In the genomic region with DNA sequence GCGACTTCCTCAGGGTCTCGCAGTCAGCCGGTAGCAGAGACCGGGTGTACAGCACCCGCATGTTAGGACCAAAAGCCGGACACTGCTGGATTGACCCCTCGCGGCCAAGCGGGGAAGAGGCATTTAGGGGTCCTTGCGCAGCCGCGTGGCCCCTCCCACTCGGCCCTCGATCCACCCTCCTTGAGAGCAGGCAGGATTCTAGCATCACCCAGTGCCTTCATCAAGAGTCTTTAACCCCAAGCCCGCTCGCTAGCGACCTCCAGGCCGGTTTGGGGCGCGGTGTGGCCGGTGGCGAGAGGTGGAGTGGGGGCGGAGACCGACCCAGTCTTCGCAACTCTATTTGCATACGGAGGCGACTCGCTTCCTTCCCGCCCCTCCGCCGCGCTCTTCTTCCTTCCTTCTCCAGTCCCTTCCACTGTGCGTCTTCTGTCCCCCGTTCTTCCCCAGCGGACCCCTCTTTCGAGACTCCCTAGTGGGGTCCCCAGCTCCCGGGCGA, we compare ENCODE assay signal across 8 cellular contexts. TPM values are rescaled to one million over a fixed set of nuclear protein-coding genes. Genes with fewer than 3 reads are reported as not detected.
DNase-seq lines count a peak whose midpoint lies in the region; ATAC-seq and TF ChIP-seq lines count a peak whose summit lies in the region.

A gene with protein sequence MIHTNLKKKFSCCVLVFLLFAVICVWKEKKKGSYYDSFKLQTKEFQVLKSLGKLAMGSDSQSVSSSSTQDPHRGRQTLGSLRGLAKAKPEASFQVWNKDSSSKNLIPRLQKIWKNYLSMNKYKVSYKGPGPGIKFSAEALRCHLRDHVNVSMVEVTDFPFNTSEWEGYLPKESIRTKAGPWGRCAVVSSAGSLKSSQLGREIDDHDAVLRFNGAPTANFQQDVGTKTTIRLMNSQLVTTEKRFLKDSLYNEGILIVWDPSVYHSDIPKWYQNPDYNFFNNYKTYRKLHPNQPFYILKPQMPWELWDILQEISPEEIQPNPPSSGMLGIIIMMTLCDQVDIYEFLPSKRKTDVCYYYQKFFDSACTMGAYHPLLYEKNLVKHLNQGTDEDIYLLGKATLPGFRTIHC (plus strand): TSS at position 384 of the 496 bp plus-strand sequence. CDS start 112,178 bp downstream, outside the sequence.

- peak; percentile 54 for TF ChIP-seq POLR2A in GM19193 (IDR thresholded peaks at IDR 0.05; ENCODE audit: extremely low read depth, insufficient read depth, insufficient read length)
- peak in 1 of 2 donors; percentile 75 for TF ChIP-seq POLR2A in thyroid gland (IDR thresholded peaks at IDR 0.05)

- H3K36me3 ChIP-seq in osteoblast (ENCODE audit: insufficient read depth, low read length), result no peaks in the 10 kb centered on the region
- H3K36me3 ChIP-seq in thyroid gland, result no peaks in the 10 kb centered on the region

- no peaks in the 10 kb centered on the region for H4K20me1 ChIP-seq in osteoblast (ENCODE audit: insufficient read depth, low read length)

- H3K4me1 ChIP-seq in osteoblast (ENCODE audit: insufficient read depth, low read length) (peaks cover 12% of the 10 kb centered on the region), thyroid gland (peaks cover 18 to 23% of the 10 kb centered on the region in 2 donors)

- H3K4me3 ChIP-seq in AG10803 (ENCODE audit: low read length), result peak within 1 kb of the TSS; percentile 53
- peak within 1 kb of the TSS; percentile 75 for H3K4me3 ChIP-seq in osteoblast (ENCODE audit: insufficient read depth, low read length)
- peak within 1 kb of the TSS; percentile 47 to 97 (median 94) for H3K4me3 ChIP-seq in thyroid gland (replicated peaks in 1 of 3)

- TF ChIP-seq CTCF in AG10803 (conservative IDR thresholded peaks at IDR 0.05; ENCODE audit: low read length), result no peak
- peak; percentile 49 for TF ChIP-seq CTCF in glutamatergic neuron (IDR thresholded peaks at IDR 0.05; ENCODE audit: partially characterized antibody, unreplicated experiment)
- TF ChIP-seq CTCF in osteoblast (IDR thresholded peaks at IDR 0.05; ENCODE audit: extremely low read depth, low read depth, low read length), result peak; percentile 21
- peak in 4 of 6 experiments; percentile 34 to 48 (median 38) for TF ChIP-seq CTCF in thyroid gland (IDR thresholded peaks at IDR 0.05)

- H3K9me3 Mint-ChIP-seq in glutamatergic neuron (ENCODE audit: unreplicated experiment), result peaks cover 21% of the 10 kb centered on the region

- H3K27ac ChIP-seq in osteoblast (ENCODE audit: low read depth, low read length), result no peak within 1 kb of the TSS
- peak within 1 kb of the TSS; percentile 82 to 93 (median 89) for H3K27ac ChIP-seq in thyroid gland

- ATAC-seq in HG03432 (IDR thresholded peaks at IDR 0.05; ENCODE audit: unreplicated experiment), result peak; percentile 73

- peaks cover 20% of the 10 kb centered on the region for H3K27me3 Mint-ChIP-seq in glutamatergic neuron (ENCODE audit: unreplicated experiment)

- peaks cover 24% of the 10 kb centered on the region for H3K4me1 Mint-ChIP-seq in glutamatergic neuron (ENCODE audit: low read depth, unreplicated experiment)

- intact Hi-C loops in thyroid gland (cut with DNase I), result loop anchor here (10.0 kb wide), 1 partner anchor 95 kb away; no protein-coding TSS in a partner anchor

- peak within 1 kb of the TSS; percentile 95 for H3K4me3 Mint-ChIP-seq in glutamatergic neuron (ENCODE audit: unreplicated experiment)

- H3K9me3 ChIP-seq in osteoblast (ENCODE audit: low read depth, low read length), result no peaks in the 10 kb centered on the region
- H3K9me3 ChIP-seq in thyroid gland, result no peaks in the 10 kb centered on the region

- WGBS in thyroid gland, 2 donors, result 0 to 1% methylated on average over 17 to 23 of the region's 38 CpGs

- peak within 1 kb of the TSS; percentile 92 for H3K4me2 ChIP-seq in osteoblast (ENCODE audit: insufficient read depth, low read length)

- peak within 1 kb of the TSS; percentile 95 for H3K27ac Mint-ChIP-seq in glutamatergic neuron (ENCODE audit: unreplicated experiment)

- in situ Hi-C loops in SK-MEL-5 (cut with HindIII; ENCODE audit: low pct_unique_long_range_greater_than_20kb, low sequenced_read_pairs), result no loop called here

- H3K27me3 ChIP-seq in osteoblast (ENCODE audit: insufficient read depth, low read length), result peaks cover 10% of the 10 kb centered on the region
- H3K27me3 ChIP-seq in thyroid gland, result no peaks in the 10 kb centered on the region

- no peak for DNase-seq in AG10803 (ENCODE audit: low read depth)
- DNase-seq in SK-MEL-5 (ENCODE audit: low read depth, low spot score), result peak; percentile 88
- peak; percentile 60 for DNase-seq in activated naive CD4-positive, alpha-beta T cell treated with anti-CD3 and anti-CD28 coated beads, Interleukin-2, amount 50 U/mL, for 16 hours
- peak; percentile 87 for DNase-seq in glutamatergic neuron
- peak; percentile 89 for DNase-seq in osteoblast (ENCODE audit: insufficient read length, low spot score, missing footprints)
- DNase-seq in thyroid gland, result peak; percentile 73 to 76

- peak within 1 kb of the TSS; percentile 88 for H2AFZ ChIP-seq in osteoblast (ENCODE audit: low read length)

- no peaks in the 10 kb centered on the region for H3K36me3 Mint-ChIP-seq in glutamatergic neuron (ENCODE audit: unreplicated experiment)

- H3K79me2 ChIP-seq in osteoblast (ENCODE audit: insufficient read depth, low read length), result no peaks in the 10 kb centered on the region

RNA-seq across cellular contexts. Expression of the gene that starts here (rescaled TPM):
- 41.0 and 43.5 TPM in 2 replicates for total RNA-seq in SK-MEL-5 (2014; rRNA removed; shearing (Covaris generic))
- polyA plus RNA-seq in SK-MEL-5 (2015; cell fraction: cytosol; rRNA removed), result 87.5 and 116 TPM in 2 replicates
- polyA plus RNA-seq in SK-MEL-5 (2015; cell fraction: nucleus; rRNA removed), result 65.1 and 94.1 TPM in 2 replicates
- 156 TPM for total RNA-seq in glutamatergic neuron (ENCODE audit: unreplicated experiment)
- 8.0 and 9.1 TPM in 2 replicates for total RNA-seq in osteoblast
- 100 to 1,000 TPM in 2 of 4 donors, 10 to 100 TPM in 2; 74.8 to 189 (median 113) TPM for total RNA-seq in thyroid gland
